ENCODE assay signal across 8 cellular contexts in the genomic region with DNA sequence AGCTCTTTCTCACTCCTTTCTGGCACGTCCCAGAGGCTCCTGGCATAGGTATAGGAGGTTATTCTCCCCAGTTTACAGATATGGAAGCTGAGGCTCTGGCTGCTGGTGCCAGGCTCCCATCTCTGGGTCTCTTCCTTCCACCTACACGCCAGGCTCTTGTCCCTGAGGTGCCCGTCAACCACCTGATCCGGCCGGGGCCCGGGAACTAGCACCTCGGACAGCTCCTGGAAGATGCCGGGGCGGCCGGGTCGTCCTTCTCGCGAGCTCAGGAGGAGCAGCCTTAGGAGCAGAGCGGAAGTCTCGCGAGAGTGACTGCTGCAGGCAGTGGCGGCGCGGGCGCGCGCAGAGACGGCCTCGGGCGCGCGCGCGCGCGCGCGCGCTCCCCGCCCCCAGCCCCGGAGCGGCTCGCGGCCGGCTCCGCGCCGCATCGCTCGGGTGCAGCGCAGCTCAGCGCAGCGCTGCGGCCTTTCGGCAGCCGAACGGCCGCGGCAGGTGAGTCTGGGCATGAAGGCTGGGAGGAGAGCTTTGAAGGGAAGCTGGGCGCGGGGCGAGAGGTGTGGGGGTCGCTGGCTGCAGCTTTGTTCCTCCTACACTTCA. TPM values are rescaled to one million over a fixed set of nuclear protein-coding genes. Genes with fewer than 3 reads are reported as not detected.
DNase-seq lines count a peak whose midpoint lies in the region; ATAC-seq and TF ChIP-seq lines count a peak whose summit lies in the region.

A gene with protein sequence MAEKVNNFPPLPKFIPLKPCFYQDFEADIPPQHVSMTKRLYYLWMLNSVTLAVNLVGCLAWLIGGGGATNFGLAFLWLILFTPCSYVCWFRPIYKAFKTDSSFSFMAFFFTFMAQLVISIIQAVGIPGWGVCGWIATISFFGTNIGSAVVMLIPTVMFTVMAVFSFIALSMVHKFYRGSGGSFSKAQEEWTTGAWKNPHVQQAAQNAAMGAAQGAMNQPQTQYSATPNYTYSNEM (plus strand): TSS at position 382 of the 597 bp plus-strand sequence. CDS start 16,277 bp downstream, outside the sequence.

- H3K27ac ChIP-seq in HUES48 (ENCODE audit: low read depth, low read length) (peak within 1 kb of the TSS; percentile 56), endodermal cell (ENCODE audit: low read depth, low read length) (no peak within 1 kb of the TSS)

- peak within 1 kb of the TSS; percentile 72; the same call in 1 of the 2 replicates for H3K9ac ChIP-seq in HUES48 (ENCODE audit: low read depth, low read length)
- H3K9ac ChIP-seq in NT2/D1 (ENCODE audit: insufficient read length, low read depth): peak within 1 kb of the TSS; percentile 88
- peak within 1 kb of the TSS; percentile 20 for H3K9ac ChIP-seq in endodermal cell (ENCODE audit: extremely low read depth, low read length, poor library complexity, severe bottlenecking)

- H3K27me3 ChIP-seq in HUES48 (ENCODE audit: control insufficient read depth, insufficient read depth, low read length) (peaks cover 9% of the 10 kb centered on the region), NT2/D1 (ENCODE audit: insufficient read depth, insufficient read length) (peaks cover 52% of the 10 kb centered on the region), endodermal cell (ENCODE audit: control insufficient read depth, insufficient read depth, low read length, poor library complexity, severe bottlenecking) (peaks cover 29% of the 10 kb centered on the region)

- H3K4me3 Mint-ChIP-seq in endodermal cell (peak within 1 kb of the TSS; percentile 61), memory B cell (peak within 1 kb of the TSS; percentile 77)

- H3K36me3 ChIP-seq in HUES48 (ENCODE audit: control insufficient read depth, insufficient read depth, low read length): no peaks in the 10 kb centered on the region
- no peaks in the 10 kb centered on the region for H3K36me3 ChIP-seq in NT2/D1 (ENCODE audit: insufficient read depth, insufficient read length, low read length)
- no peaks in the 10 kb centered on the region for H3K36me3 ChIP-seq in endodermal cell (ENCODE audit: control insufficient read depth, insufficient read depth, low read length)

- TF ChIP-seq CTCF in AG04449 (IDR thresholded peaks at IDR 0.05; ENCODE audit: insufficient read depth, low read length, missing control alignments): no peak
- TF ChIP-seq CTCF in endodermal cell (conservative IDR thresholded peaks at IDR 0.05): no peak

- H3K9me3 ChIP-seq in HUES48 (ENCODE audit: control insufficient read depth, insufficient read depth, low read length) (no peaks in the 10 kb centered on the region), NT2/D1 (ENCODE audit: insufficient read depth, low read length) (no peaks in the 10 kb centered on the region), endodermal cell (ENCODE audit: control insufficient read depth, low read length) (no peaks in the 10 kb centered on the region)

- no peaks in the 10 kb centered on the region for H3K9me3 Mint-ChIP-seq in endodermal cell
- H3K9me3 Mint-ChIP-seq in memory B cell: no peaks in the 10 kb centered on the region

- 0 to 2% methylated on average over 1 to 56 of the region's 58 CpGs for WGBS in endodermal cell (ENCODE audit: insufficient coverage in 1 of 2, insufficient read length in 1 of 2), 2 experiments

- DNase-seq in AG04449 (ENCODE audit: low read depth, low spot score) (peak; percentile 33), NT2/D1 (ENCODE audit: low read depth, low spot score) (peak; percentile 94), endodermal cell (peak; percentile 99), memory B cell (ENCODE audit: low spot score in 2 of 2) (peak; percentile 79 to 84)
- DNase-seq in activated CD8-positive, alpha-beta memory T cell treated with anti-CD3 and anti-CD28 coated beads, Interleukin-2, amount 50 U/mL, for 24 hours (ENCODE audit: extremely low read depth): peak; percentile 71
- peak; percentile 75 to 83 (median 76) for DNase-seq in stimulated activated CD4-positive, alpha-beta T cell treated with anti-CD3 and anti-CD28 coated beads, TNF-alpha, amount 100 ng/mL, for 4 hours (ENCODE audit: low read depth in 3 of 3)

- CTCF ChIA-PET in AG04449 (lab: Yijun Ruan, JAX): interaction anchor here (0.6 to 1.2 kb wide), 2 partner anchors 9 to 305 kb away, joined by 3 to 4 read pairs; no protein-coding TSS in a partner anchor

- H3K27me3 Mint-ChIP-seq in endodermal cell (ENCODE audit: insufficient read depth): peaks cover 29% of the 10 kb centered on the region
- H3K27me3 Mint-ChIP-seq in memory B cell: peaks cover 39% of the 10 kb centered on the region

- H3K4me1 Mint-ChIP-seq in endodermal cell: peaks cover 8% of the 10 kb centered on the region
- peaks cover 18% of the 10 kb centered on the region for H3K4me1 Mint-ChIP-seq in memory B cell

- no peak within 1 kb of the TSS for H3K27ac Mint-ChIP-seq in endodermal cell
- H3K27ac Mint-ChIP-seq in memory B cell: no peak within 1 kb of the TSS

- POLR2A ChIA-PET in AG04449 (lab: Yijun Ruan, JAX): interaction anchor here (0.8 to 1.2 kb wide), 3 partner anchors 20 to 214 kb away, joined by 3 to 4 read pairs (median 3); a partner anchor contains a TSS

- ATAC-seq in GM19043 (IDR thresholded peaks at IDR 0.05; ENCODE audit: low read depth, unreplicated experiment) (peak; percentile 45), memory B cell (ENCODE audit: low read depth) (peak; percentile 93)

- peaks cover 7% of the 10 kb centered on the region for H3K4me1 ChIP-seq in HUES48 (ENCODE audit: control insufficient read depth, insufficient read depth, low read length)
- H3K4me1 ChIP-seq in NT2/D1 (ENCODE audit: insufficient read depth, insufficient read length): no peaks in the 10 kb centered on the region
- no peaks in the 10 kb centered on the region for H3K4me1 ChIP-seq in endodermal cell (ENCODE audit: control insufficient read depth, insufficient read depth, low read length)

- H3K36me3 Mint-ChIP-seq in endodermal cell (ENCODE audit: low read depth): peaks cover 5% of the 10 kb centered on the region
- peaks cover 3% of the 10 kb centered on the region for H3K36me3 Mint-ChIP-seq in memory B cell

- H3K4me3 ChIP-seq in AG04449 (ENCODE audit: low read depth, low read length) (peak within 1 kb of the TSS; percentile 73), HUES48 (ENCODE audit: low read depth, low read length) (peak within 1 kb of the TSS; percentile 88), NT2/D1 (ENCODE audit: insufficient read length, low read depth) (peak within 1 kb of the TSS; percentile 69), endodermal cell (ENCODE audit: low read length) (peak within 1 kb of the TSS; percentile 78)

RNA-seq across cellular contexts. Expression of the gene that starts here (rescaled TPM):
- total RNA-seq in endodermal cell: 10 to 100 TPM; 21.9 to 33.5 TPM
- 19.6 TPM for polyA plus RNA-seq in endodermal cell (2013, experiment 1 of 2)
- polyA plus RNA-seq in endodermal cell (2013, experiment 2 of 2): 13.5 TPM

Comparison
In these comparisons a context has a peak if more than half of its experiments do, and no peak if none do; other contexts are left out.
1. DNase-seq: peak in every context shown above with its lines; median percentile 99 in endodermal cell; 94 in NT2/D1; 82 in memory B cell; 76 in stimulated activated CD4-positive, alpha-beta T cell treated with anti-CD3 and anti-CD28 coated beads, TNF-alpha, amount 100 ng/mL, for 4 hours; 71 in activated CD8-positive, alpha-beta memory T cell treated with anti-CD3 and anti-CD28 coated beads, Interleukin-2, amount 50 U/mL, for 24 hours; 33 in AG04449.
2. H3K9ac ChIP-seq: peak in every context shown above with its lines; median percentile 88 in NT2/D1; 72 in HUES48; 20 in endodermal cell.